ENCODE assay signal across 20 cellular contexts in genomic region chr6:2187826-2188225, GRCh38. TPM values are rescaled to one million over a fixed set of nuclear protein-coding genes. Genes with fewer than 3 reads are reported as not detected.
DNase-seq lines count a peak whose midpoint lies in the region; ATAC-seq and TF ChIP-seq lines count a peak whose summit lies in the region.
"Had no signal": no experiment of that assay in that cellular context is flagged by ENCODE, and none has a peak within 500 bp of the region (broad histone marks: within the 10 kb centered on the region; RNA-seq: fewer than 3 reads in every experiment).

No MANE protein-coding gene starts in this region.

- TF ChIP-seq CTCF in nephron (IDR thresholded peaks at IDR 0.05; ENCODE audit: unreplicated experiment in 3 of 3) = no peak
- TF ChIP-seq CTCF in MCF 10A (IDR thresholded peaks at IDR 0.05; ENCODE audit: unreplicated experiment) = no peak
- TF ChIP-seq CTCF in foreskin fibroblast (IDR thresholded peaks at IDR 0.05; ENCODE audit: low read depth, low read length) = no peak

- BruUV-seq in MCF 10A (replicated peaks; lab: Mats Ljungman, UMichigan) = no TSS peak

- no peak for DNase-seq in MCF 10A (ENCODE audit: unreplicated experiment)
- DNase-seq in foreskin fibroblast = no peak
- no peak for DNase-seq in glomerular visceral epithelial cell (ENCODE audit: extremely low spot score)
- DNase-seq in NCI-H128 (lab: John Stamatoyannopoulos, UW; ENCODE audit: unreplicated experiment) = no peak
- DNase-seq: CD4-positive, alpha-beta T cell; COR-L47; DMS 273 treated with DMSO at 0.1 percent for 48 hours; DMS79 treated with DMSO at 0.1 percent for 48 hours; NCI-H1417 treated with DMSO at 0.1 percent for 48 hours; NCI-H187; NCI-H446; NCI-H526 treated with DMSO at 0.1 percent for 48 hours; OCI-M1 had no signal

- H3K9me3 Mint-ChIP-seq in nephron (no peaks in the 10 kb centered on the region), MCF 10A (ENCODE audit: unreplicated experiment) (no peaks in the 10 kb centered on the region)
- H3K9me3 Mint-ChIP-seq: CD4-positive, alpha-beta T cell; IgD-negative memory B cell had no signal

- no peaks in the 10 kb centered on the region for H3K36me3 Mint-ChIP-seq in nephron (ENCODE audit: low read depth)
- no peaks in the 10 kb centered on the region for H3K36me3 Mint-ChIP-seq in MCF 10A (ENCODE audit: insufficient read depth, unreplicated experiment)
- H3K36me3 Mint-ChIP-seq: IgD-negative memory B cell had no signal

- intact Hi-C loops in MCF 10A (cut with micrococcal nuclease) = no loop called here

- H3K27ac Mint-ChIP-seq in nephron (peak overlapping the region; percentile 49 to 83 (median 77)), MCF 10A (ENCODE audit: low read depth, unreplicated experiment) (no peak overlapping the region)
- H3K27ac Mint-ChIP-seq: CD4-positive, alpha-beta T cell; IgD-negative memory B cell had no signal

- H3K4me3 ChIP-seq in foreskin fibroblast (ENCODE audit: low read depth in 1 of 2, low read length in 2 of 2) = no peak overlapping the region
- H3K4me3 ChIP-seq: BLaER1 had no signal

- H3K4me3 Mint-ChIP-seq in nephron (no peak overlapping the region), MCF 10A (ENCODE audit: unreplicated experiment) (no peak overlapping the region)
- H3K4me3 Mint-ChIP-seq: CD4-positive, alpha-beta T cell; IgD-negative memory B cell had no signal

- CTCF ChIA-PET in MCF 10A (lab: Yijun Ruan, JAX) = interaction anchor here (1.3 kb wide), 1 partner anchor 9 kb away, joined by 5 read pairs; no protein-coding TSS in a partner anchor

- ATAC-seq in GM18870 (IDR thresholded peaks at IDR 0.05; ENCODE audit: unreplicated experiment) (peak; percentile 44), GM19452 (IDR thresholded peaks at IDR 0.05; ENCODE audit: unreplicated experiment) (peak; percentile 65), HG03460 (IDR thresholded peaks at IDR 0.05; ENCODE audit: unreplicated experiment) (peak; percentile 49)
- ATAC-seq: Right ventricle myocardium inferior had no signal

- H3K4me1 Mint-ChIP-seq in nephron (peaks cover 19% of the 10 kb centered on the region), MCF 10A (ENCODE audit: insufficient read depth, unreplicated experiment) (no peaks in the 10 kb centered on the region)

- POLR2A ChIA-PET in MCF 10A (lab: Yijun Ruan, JAX) = no interaction called here

- no peaks in the 10 kb centered on the region for H3K27me3 Mint-ChIP-seq in nephron (ENCODE audit: low read depth)
- no peaks in the 10 kb centered on the region for H3K27me3 Mint-ChIP-seq in MCF 10A (ENCODE audit: insufficient read depth, unreplicated experiment)
- H3K27me3 Mint-ChIP-seq: CD4-positive, alpha-beta T cell had no signal

RNA-seq across cellular contexts. Expression of gene GMDS, which starts 57.6 kb away (rescaled TPM):
- total RNA-seq in MCF 10A (2022) = 19.7 and 24.9 TPM in 2 replicates
